In genomic region chr20:11891081-11891826, GRCh38 we compare ENCODE assay signal across 8 cellular contexts. TPM values are rescaled to one million over a fixed set of nuclear protein-coding genes. Genes with fewer than 3 reads are reported as not detected.
DNase-seq lines count a peak whose midpoint lies in the region; ATAC-seq and TF ChIP-seq lines count a peak whose summit lies in the region.

No MANE protein-coding gene starts in this region.

- TF ChIP-seq CTCF in endodermal cell (conservative IDR thresholded peaks at IDR 0.05), result peak; percentile 14

- DNase-seq in COLO668 (lab: John Stamatoyannopoulos, UW; ENCODE audit: unreplicated experiment) (peak; percentile 78), T-helper 17 cell (no peak), endodermal cell (no peak), memory B cell (ENCODE audit: low spot score in 2 of 2) (no peak), superior temporal gyrus (ENCODE audit: extremely low spot score) (peak; percentile 88)

- H3K9me3 Mint-ChIP-seq in IgD-negative memory B cell (peaks cover 2 to 19% (median 3%) of the 10 kb centered on the region in 3 donors), endodermal cell (no peaks in the 10 kb centered on the region), memory B cell (peaks cover 1% of the 10 kb centered on the region)

- peaks cover 0 to 6% (median 0%) of the 10 kb centered on the region in 3 donors for H3K4me1 Mint-ChIP-seq in IgD-negative memory B cell
- H3K4me1 Mint-ChIP-seq in T-helper 17 cell, result peaks cover 2% of the 10 kb centered on the region
- H3K4me1 Mint-ChIP-seq in endodermal cell, result peaks cover 32% of the 10 kb centered on the region
- H3K4me1 Mint-ChIP-seq in memory B cell, result no peaks in the 10 kb centered on the region

- peak; percentile 25 for ATAC-seq in GM19468 (IDR thresholded peaks at IDR 0.05; ENCODE audit: extremely low read depth, unreplicated experiment)
- ATAC-seq in T-helper 17 cell, result peak; percentile 12
- no peak for ATAC-seq in memory B cell (ENCODE audit: low read depth)
- no peak for ATAC-seq in HG02938 (IDR thresholded peaks at IDR 0.05; ENCODE audit: unreplicated experiment)

- no peaks in the 10 kb centered on the region for H3K4me1 ChIP-seq in endodermal cell (ENCODE audit: control insufficient read depth, insufficient read depth, low read length)

- H3K27me3 ChIP-seq in endodermal cell (ENCODE audit: control insufficient read depth, insufficient read depth, low read length, poor library complexity, severe bottlenecking), result no peaks in the 10 kb centered on the region

- H3K9me3 ChIP-seq in T-helper 17 cell (ENCODE audit: control insufficient read depth, low read length, poor library complexity, severe bottlenecking) (no peaks in the 10 kb centered on the region), endodermal cell (ENCODE audit: control insufficient read depth, low read length) (no peaks in the 10 kb centered on the region)

- WGBS in endodermal cell (ENCODE audit: insufficient coverage in 1 of 2, insufficient read length in 1 of 2), 2 experiments, result 0% methylated on average over 1 to 73 of the region's 73 CpGs

- no peak overlapping the region for H3K27ac Mint-ChIP-seq in IgD-negative memory B cell
- H3K27ac Mint-ChIP-seq in T-helper 17 cell, result no peak overlapping the region
- peak overlapping the region; percentile 95 for H3K27ac Mint-ChIP-seq in endodermal cell
- H3K27ac Mint-ChIP-seq in memory B cell, result no peak overlapping the region

- H3K27ac ChIP-seq in endodermal cell (ENCODE audit: low read depth, low read length), result peak overlapping the region; percentile 83

- peak overlapping the region; percentile 72 for H3K9ac ChIP-seq in endodermal cell (ENCODE audit: extremely low read depth, low read length, poor library complexity, severe bottlenecking)

- H3K36me3 Mint-ChIP-seq in IgD-negative memory B cell (no peaks in the 10 kb centered on the region), T-helper 17 cell (ENCODE audit: low read depth) (no peaks in the 10 kb centered on the region), endodermal cell (ENCODE audit: low read depth) (peaks cover 4% of the 10 kb centered on the region), memory B cell (no peaks in the 10 kb centered on the region)

- no peaks in the 10 kb centered on the region for H3K36me3 ChIP-seq in endodermal cell (ENCODE audit: control insufficient read depth, insufficient read depth, low read length)

- peak overlapping the region; percentile 93 for H3K4me3 ChIP-seq in endodermal cell (ENCODE audit: low read length)

- H3K27me3 Mint-ChIP-seq in IgD-negative memory B cell (peaks cover 22% of the 10 kb centered on the region), T-helper 17 cell (peaks cover 23% of the 10 kb centered on the region), endodermal cell (ENCODE audit: insufficient read depth) (peaks cover 15% of the 10 kb centered on the region), memory B cell (peaks cover 9% of the 10 kb centered on the region)

- H3K4me3 Mint-ChIP-seq in IgD-negative memory B cell (peak overlapping the region in 3 of 4 donors; percentile 9 to 60 (median 54)), T-helper 17 cell (peak overlapping the region; percentile 58), endodermal cell (peak overlapping the region; percentile 91), memory B cell (peak overlapping the region; percentile 51)

RNA-seq across cellular contexts. Expression of gene BTBD3, which starts 26.4 kb away (rescaled TPM):
- polyA plus RNA-seq in IgD-negative memory B cell, result not detected
- total RNA-seq in T-helper 17 cell, result 1 to 10 TPM; 1.1 to 2.4 TPM
- 100 to 1,000 TPM in 1 of 2 donors, 10 to 100 TPM in 1; 81.7 to 115 TPM for total RNA-seq in endodermal cell
- polyA plus RNA-seq in endodermal cell (2013, experiment 1 of 2), result 67.5 TPM
- polyA plus RNA-seq in endodermal cell (2013, experiment 2 of 2), result 66.3 TPM

Comparison
In these comparisons a context has a peak if more than half of its experiments do, and no peak if none do; other contexts are left out.
1. DNase-seq: peak in COLO668 (single experiment) and superior temporal gyrus (single experiment); none in T-helper 17 cell (0 of 3), endodermal cell (single experiment) and memory B cell (0 of 2).
2. ATAC-seq: peak in GM19468 (single experiment) and T-helper 17 cell (single experiment); none in memory B cell (single experiment) and HG02938 (single experiment).
3. RNA of gene BTBD3, which starts 26.4 kb away (total RNA-seq): 81.7 to 115 TPM in endodermal cell; 1.1 to 2.4 TPM in T-helper 17 cell; every median in the first group is over 10 times any median in the second.
4. Peak in every context shown above with its lines, with median percentiles within 50 percentile points of each other: H3K4me3 Mint-ChIP-seq.